In the genomic region with DNA sequence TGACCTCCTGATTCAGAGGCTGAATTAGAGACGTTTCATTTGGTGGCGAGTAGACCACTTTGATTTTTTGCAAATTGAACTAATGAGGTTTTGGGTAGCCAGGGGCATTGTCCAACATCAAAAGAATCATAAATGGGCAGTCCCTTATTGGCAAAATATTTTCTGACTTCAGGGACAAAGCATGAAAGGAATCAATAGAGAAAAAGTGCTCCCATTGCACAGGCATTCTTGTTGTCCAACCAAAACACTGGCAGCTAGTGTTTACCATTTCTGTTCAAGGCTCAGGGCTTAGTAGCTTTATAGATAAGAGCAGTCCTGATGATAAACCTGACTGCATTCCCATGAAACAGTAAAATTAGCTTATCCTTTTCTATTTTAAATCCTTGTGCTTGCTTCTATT, we compare ENCODE assay signal across 1 cellular context.
TF ChIP-seq lines count a peak whose summit lies in the region.

No MANE protein-coding gene starts in this region.

TF ChIP-seq in HepG2, 621 proteins besides CTCF, POLR2A, EP300 and RAD21 (continued from another document and continues in another):
- TF ChIP-seq, protein P1, sequence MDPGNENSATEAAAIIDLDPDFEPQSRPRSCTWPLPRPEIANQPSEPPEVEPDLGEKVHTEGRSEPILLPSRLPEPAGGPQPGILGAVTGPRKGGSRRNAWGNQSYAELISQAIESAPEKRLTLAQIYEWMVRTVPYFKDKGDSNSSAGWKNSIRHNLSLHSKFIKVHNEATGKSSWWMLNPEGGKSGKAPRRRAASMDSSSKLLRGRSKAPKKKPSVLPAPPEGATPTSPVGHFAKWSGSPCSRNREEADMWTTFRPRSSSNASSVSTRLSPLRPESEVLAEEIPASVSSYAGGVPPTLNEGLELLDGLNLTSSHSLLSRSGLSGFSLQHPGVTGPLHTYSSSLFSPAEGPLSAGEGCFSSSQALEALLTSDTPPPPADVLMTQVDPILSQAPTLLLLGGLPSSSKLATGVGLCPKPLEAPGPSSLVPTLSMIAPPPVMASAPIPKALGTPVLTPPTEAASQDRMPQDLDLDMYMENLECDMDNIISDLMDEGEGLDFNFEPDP (CRISPR knock-in tag; conservative IDR thresholded peaks at IDR 0.05) = no peak
- no peak for TF ChIP-seq ZNF451 (CRISPR knock-in tag; IDR thresholded peaks at IDR 0.05)
- no peak for TF ChIP-seq FOSL1 (CRISPR knock-in tag; IDR thresholded peaks at IDR 0.05; ENCODE audit: borderline replicate concordance)
- TF ChIP-seq ZNF3 (CRISPR knock-in tag; IDR thresholded peaks at IDR 0.05) = no peak
- no peak for TF ChIP-seq ZNF350 (CRISPR knock-in tag; IDR thresholded peaks at IDR 0.05; ENCODE audit: borderline replicate concordance, low read depth)
- no peak for TF ChIP-seq MAZ (IDR thresholded peaks at IDR 0.05; ENCODE audit: borderline replicate concordance, low read depth, low read length)
- no peak for TF ChIP-seq MAZ (CRISPR knock-in tag; IDR thresholded peaks at IDR 0.05; ENCODE audit: low read depth)
- TF ChIP-seq NCOR1 (IDR thresholded peaks at IDR 0.05; ENCODE audit: borderline replicate concordance, low read length) = no peak
- TF ChIP-seq ZSCAN12 (CRISPR knock-in tag; IDR thresholded peaks at IDR 0.05) = no peak
- peak; percentile 78; the same call in 1 of the 2 replicates for TF ChIP-seq HMG20A (CRISPR knock-in tag; IDR thresholded peaks at IDR 0.05; ENCODE audit: borderline replicate concordance)
- no peak for TF ChIP-seq TP53 (CRISPR knock-in tag; conservative IDR thresholded peaks at IDR 0.05)
- TF ChIP-seq ZNF674 (CRISPR knock-in tag; IDR thresholded peaks at IDR 0.05; ENCODE audit: low read depth) = no peak
- TF ChIP-seq RBFOX2 (IDR thresholded peaks at IDR 0.05; ENCODE audit: low read depth, low read length) = no peak
- TF ChIP-seq DR1 (CRISPR knock-in tag; IDR thresholded peaks at IDR 0.05) = no peak
- TF ChIP-seq, protein P2, sequence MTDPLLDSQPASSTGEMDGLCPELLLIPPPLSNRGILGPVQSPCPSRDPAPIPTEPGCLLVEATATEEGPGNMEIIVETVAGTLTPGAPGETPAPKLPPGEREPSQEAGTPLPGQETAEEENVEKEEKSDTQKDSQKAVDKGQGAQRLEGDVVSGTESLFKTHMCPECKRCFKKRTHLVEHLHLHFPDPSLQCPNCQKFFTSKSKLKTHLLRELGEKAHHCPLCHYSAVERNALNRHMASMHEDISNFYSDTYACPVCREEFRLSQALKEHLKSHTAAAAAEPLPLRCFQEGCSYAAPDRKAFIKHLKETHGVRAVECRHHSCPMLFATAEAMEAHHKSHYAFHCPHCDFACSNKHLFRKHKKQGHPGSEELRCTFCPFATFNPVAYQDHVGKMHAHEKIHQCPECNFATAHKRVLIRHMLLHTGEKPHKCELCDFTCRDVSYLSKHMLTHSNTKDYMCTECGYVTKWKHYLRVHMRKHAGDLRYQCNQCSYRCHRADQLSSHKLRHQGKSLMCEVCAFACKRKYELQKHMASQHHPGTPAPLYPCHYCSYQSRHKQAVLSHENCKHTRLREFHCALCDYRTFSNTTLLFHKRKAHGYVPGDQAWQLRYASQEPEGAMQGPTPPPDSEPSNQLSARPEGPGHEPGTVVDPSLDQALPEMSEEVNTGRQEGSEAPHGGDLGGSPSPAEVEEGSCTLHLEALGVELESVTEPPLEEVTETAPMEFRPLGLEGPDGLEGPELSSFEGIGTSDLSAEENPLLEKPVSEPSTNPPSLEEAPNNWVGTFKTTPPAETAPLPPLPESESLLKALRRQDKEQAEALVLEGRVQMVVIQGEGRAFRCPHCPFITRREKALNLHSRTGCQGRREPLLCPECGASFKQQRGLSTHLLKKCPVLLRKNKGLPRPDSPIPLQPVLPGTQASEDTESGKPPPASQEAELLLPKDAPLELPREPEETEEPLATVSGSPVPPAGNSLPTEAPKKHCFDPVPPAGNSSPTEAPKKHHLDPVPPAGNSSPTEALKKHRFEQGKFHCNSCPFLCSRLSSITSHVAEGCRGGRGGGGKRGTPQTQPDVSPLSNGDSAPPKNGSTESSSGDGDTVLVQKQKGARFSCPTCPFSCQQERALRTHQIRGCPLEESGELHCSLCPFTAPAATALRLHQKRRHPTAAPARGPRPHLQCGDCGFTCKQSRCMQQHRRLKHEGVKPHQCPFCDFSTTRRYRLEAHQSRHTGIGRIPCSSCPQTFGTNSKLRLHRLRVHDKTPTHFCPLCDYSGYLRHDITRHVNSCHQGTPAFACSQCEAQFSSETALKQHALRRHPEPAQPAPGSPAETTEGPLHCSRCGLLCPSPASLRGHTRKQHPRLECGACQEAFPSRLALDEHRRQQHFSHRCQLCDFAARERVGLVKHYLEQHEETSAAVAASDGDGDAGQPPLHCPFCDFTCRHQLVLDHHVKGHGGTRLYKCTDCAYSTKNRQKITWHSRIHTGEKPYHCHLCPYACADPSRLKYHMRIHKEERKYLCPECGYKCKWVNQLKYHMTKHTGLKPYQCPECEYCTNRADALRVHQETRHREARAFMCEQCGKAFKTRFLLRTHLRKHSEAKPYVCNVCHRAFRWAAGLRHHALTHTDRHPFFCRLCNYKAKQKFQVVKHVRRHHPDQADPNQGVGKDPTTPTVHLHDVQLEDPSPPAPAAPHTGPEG (CRISPR knock-in tag; IDR thresholded peaks at IDR 0.05) = no peak
- TF ChIP-seq SOX13 (IDR thresholded peaks at IDR 0.05) = peak; percentile 68; the same call in 1 of the 2 replicates
- peak in 1 of 2 experiments; percentile 96; a peak in 2 of 4 replicates for TF ChIP-seq SOX13 (CRISPR knock-in tag; conservative IDR thresholded peaks at IDR 0.05 in 1 of 2, IDR thresholded peaks at IDR 0.05 in 1 of 2)
- TF ChIP-seq CBX5 (CRISPR knock-in tag; IDR thresholded peaks at IDR 0.05; ENCODE audit: borderline replicate concordance) = no peak
- 0 out of 2 replicates have a peak, but pooled peaks have one; percentile 36 for TF ChIP-seq ERF (CRISPR knock-in tag; IDR thresholded peaks at IDR 0.05)
- TF ChIP-seq SALL2 (CRISPR knock-in tag; IDR thresholded peaks at IDR 0.05) = no peak
- no peak for TF ChIP-seq ZNF329 (CRISPR knock-in tag; IDR thresholded peaks at IDR 0.05; ENCODE audit: low read depth)
- TF ChIP-seq ZNF138 (CRISPR knock-in tag; IDR thresholded peaks at IDR 0.05; ENCODE audit: low read depth) = no peak
- TF ChIP-seq NR2F1 (CRISPR knock-in tag; IDR thresholded peaks at IDR 0.05) = no peak
- TF ChIP-seq TBP (CRISPR knock-in tag; IDR thresholded peaks at IDR 0.05) = no peak
- no peak for TF ChIP-seq NKX3-1 (CRISPR knock-in tag; IDR thresholded peaks at IDR 0.05)
- TF ChIP-seq AKAP8 (CRISPR knock-in tag; IDR thresholded peaks at IDR 0.05) = no peak
- TF ChIP-seq ZSCAN25 (CRISPR knock-in tag; IDR thresholded peaks at IDR 0.05) = no peak
- no peak for TF ChIP-seq DNMT1 (CRISPR knock-in tag; IDR thresholded peaks at IDR 0.05)
- no peak for TF ChIP-seq ZNF619 (CRISPR knock-in tag; IDR thresholded peaks at IDR 0.05)
- TF ChIP-seq, protein P3, sequence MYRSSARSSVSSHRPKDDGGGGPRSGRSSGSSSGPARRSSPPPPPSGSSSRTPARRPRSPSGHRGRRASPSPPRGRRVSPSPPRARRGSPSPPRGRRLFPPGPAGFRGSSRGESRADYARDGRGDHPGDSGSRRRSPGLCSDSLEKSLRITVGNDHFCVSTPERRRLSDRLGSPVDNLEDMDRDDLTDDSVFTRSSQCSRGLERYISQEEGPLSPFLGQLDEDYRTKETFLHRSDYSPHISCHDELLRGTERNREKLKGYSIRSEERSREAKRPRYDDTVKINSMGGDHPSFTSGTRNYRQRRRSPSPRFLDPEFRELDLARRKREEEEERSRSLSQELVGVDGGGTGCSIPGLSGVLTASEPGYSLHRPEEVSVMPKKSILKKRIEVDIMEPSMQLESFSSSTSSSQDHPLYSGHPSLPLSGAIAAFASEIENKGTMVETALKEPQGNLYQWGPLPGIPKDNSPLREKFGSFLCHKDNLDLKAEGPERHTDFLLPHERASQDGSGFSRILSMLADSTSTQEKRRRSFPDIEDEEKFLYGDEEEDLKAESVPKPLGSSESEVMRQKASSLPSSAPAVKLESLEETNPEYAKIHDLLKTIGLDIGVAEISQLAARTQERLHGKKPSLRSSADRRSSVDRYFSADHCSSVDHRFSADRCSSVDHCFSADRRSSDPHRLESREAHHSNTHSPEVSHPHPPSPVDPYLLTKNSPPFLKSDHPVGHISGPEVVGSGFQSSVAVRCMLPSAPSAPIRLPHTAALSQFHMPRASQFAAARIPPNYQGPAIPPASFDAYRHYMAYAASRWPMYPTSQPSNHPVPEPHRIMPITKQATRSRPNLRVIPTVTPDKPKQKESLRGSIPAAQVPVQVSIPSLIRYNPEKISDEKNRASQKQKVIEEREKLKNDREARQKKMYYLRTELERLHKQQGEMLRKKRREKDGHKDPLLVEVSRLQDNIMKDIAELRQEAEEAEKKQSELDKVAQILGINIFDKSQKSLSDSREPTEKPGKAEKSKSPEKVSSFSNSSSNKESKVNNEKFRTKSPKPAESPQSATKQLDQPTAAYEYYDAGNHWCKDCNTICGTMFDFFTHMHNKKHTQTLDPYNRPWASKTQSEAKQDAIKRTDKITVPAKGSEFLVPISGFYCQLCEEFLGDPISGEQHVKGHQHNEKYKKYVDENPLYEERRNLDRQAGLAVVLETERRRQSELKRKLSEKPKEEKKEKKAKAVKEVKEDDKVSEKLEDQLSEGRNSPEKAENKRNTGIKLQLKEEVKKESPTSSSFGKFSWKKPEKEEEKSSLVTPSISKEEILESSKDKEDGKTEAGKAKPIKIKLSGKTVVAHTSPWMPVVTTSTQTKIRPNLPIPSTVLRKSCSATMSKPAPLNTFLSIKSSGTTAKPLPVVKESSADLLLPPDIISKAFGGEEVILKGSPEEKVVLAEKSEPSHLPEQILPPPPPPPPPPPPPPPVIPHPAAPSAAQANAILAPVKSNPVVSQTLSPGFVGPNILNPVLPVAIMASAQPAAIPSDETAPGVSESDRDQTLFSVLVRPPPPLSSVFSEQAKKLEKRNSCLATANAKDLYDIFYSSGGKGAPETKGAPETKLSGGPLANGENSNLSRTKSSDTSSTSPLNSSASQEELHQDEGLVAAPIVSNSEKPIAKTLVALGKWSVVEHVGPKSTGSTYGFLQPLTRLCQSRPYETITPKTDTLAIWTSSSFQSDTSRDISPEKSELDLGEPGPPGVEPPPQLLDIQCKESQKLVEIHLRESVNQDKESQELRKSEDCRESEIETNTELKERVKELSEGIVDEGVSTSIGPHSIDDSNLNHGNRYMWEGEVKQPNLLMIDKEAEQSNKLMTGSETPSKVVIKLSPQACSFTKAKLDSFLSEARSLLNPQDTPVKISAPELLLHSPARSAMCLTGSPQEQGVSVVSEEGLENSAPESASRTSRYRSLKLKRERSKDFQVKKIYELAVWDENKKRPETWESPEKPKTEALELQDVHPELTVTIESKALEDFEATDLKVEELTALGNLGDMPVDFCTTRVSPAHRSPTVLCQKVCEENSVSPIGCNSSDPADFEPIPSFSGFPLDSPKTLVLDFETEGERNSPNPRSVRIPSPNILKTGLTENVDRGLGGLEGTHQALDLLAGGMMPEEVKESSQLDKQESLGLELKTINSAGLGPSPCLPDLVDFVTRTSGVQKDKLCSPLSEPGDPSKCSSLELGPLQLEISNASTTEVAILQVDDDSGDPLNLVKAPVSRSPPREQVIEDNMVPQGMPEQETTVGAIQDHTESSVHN (CRISPR knock-in tag; IDR thresholded peaks at IDR 0.05) = no peak
- no peak for TF ChIP-seq PAX8 (CRISPR knock-in tag; IDR thresholded peaks at IDR 0.05; ENCODE audit: borderline replicate concordance)
- TF ChIP-seq NFYB (CRISPR knock-in tag; IDR thresholded peaks at IDR 0.05) = no peak
- no peak for TF ChIP-seq RNF2 (conservative IDR thresholded peaks at IDR 0.05; ENCODE audit: low read depth)
- TF ChIP-seq ATF7 (IDR thresholded peaks at IDR 0.05) = no peak
- TF ChIP-seq ATF7 (CRISPR knock-in tag; IDR thresholded peaks at IDR 0.05) = no peak
- TF ChIP-seq, protein P4, sequence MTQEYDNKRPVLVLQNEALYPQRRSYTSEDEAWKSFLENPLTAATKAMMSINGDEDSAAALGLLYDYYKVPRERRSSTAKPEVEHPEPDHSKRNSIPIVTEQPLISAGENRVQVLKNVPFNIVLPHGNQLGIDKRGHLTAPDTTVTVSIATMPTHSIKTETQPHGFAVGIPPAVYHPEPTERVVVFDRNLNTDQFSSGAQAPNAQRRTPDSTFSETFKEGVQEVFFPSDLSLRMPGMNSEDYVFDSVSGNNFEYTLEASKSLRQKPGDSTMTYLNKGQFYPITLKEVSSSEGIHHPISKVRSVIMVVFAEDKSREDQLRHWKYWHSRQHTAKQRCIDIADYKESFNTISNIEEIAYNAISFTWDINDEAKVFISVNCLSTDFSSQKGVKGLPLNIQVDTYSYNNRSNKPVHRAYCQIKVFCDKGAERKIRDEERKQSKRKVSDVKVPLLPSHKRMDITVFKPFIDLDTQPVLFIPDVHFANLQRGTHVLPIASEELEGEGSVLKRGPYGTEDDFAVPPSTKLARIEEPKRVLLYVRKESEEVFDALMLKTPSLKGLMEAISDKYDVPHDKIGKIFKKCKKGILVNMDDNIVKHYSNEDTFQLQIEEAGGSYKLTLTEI (CRISPR knock-in tag; conservative IDR thresholded peaks at IDR 0.05) = no peak
- TF ChIP-seq, protein P5, sequence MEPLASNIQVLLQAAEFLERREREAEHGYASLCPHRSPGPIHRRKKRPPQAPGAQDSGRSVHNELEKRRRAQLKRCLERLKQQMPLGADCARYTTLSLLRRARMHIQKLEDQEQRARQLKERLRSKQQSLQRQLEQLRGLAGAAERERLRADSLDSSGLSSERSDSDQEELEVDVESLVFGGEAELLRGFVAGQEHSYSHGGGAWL (CRISPR knock-in tag; IDR thresholded peaks at IDR 0.05) = no peak
- no peak for TF ChIP-seq TAF15 (IDR thresholded peaks at IDR 0.05; ENCODE audit: low read depth, low read length, poor library complexity, severe bottlenecking)
- TF ChIP-seq MBD4 (IDR thresholded peaks at IDR 0.05; ENCODE audit: borderline replicate concordance, low read length) = no peak
- TF ChIP-seq, protein P6, sequence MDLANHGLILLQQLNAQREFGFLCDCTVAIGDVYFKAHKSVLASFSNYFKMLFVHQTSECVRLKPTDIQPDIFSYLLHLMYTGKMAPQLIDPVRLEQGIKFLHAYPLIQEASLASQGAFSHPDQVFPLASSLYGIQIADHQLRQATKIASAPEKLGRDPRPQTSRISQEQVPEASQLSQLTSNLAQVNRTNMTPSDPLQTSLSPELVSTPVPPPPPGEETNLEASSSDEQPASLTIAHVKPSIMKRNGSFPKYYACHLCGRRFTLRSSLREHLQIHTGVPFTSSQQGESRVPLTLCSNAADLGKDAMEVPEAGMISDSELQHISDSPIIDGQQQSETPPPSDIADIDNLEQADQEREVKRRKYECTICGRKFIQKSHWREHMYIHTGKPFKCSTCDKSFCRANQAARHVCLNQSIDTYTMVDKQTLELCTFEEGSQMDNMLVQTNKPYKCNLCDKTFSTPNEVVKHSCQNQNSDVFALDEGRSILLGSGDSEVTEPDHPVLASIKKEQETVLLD (CRISPR knock-in tag; IDR thresholded peaks at IDR 0.05; ENCODE audit: low read depth) = no peak
- no peak for TF ChIP-seq SUZ12 (IDR thresholded peaks at IDR 0.05; ENCODE audit: low read depth, low read length)
- TF ChIP-seq ZNF839 (CRISPR knock-in tag; IDR thresholded peaks at IDR 0.05; ENCODE audit: borderline replicate concordance) = no peak
- TF ChIP-seq CHCHD3 (CRISPR knock-in tag; IDR thresholded peaks at IDR 0.05) = no peak
- TF ChIP-seq, protein P7, sequence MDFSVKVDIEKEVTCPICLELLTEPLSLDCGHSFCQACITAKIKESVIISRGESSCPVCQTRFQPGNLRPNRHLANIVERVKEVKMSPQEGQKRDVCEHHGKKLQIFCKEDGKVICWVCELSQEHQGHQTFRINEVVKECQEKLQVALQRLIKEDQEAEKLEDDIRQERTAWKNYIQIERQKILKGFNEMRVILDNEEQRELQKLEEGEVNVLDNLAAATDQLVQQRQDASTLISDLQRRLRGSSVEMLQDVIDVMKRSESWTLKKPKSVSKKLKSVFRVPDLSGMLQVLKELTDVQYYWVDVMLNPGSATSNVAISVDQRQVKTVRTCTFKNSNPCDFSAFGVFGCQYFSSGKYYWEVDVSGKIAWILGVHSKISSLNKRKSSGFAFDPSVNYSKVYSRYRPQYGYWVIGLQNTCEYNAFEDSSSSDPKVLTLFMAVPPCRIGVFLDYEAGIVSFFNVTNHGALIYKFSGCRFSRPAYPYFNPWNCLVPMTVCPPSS (IDR thresholded peaks at IDR 0.05) = no peak
- TF ChIP-seq POLR2G (IDR thresholded peaks at IDR 0.05; ENCODE audit: low read depth, low read length) = no peak
